ENCODE assay signal across 2 cellular contexts in genomic region chr7:25893436-25893835, GRCh38.
TF ChIP-seq lines count a peak whose summit lies in the region.

No MANE protein-coding gene starts in this region.

TF ChIP-seq in HEK293, 187 proteins besides CTCF, POLR2A, EP300 and RAD21 (continued from another document):
- peak; percentile 8; the same call in 1 of the 2 replicates for TF ChIP-seq PRDM10 (tag by site-specific recombination; IDR thresholded peaks at IDR 0.05)
TF ChIP-seq in HEK293: peak in this region for 1.

TF ChIP-seq in GM12878, 131 proteins besides CTCF, POLR2A, EP300 and RAD21:
- TF ChIP-seq CEBPZ (IDR thresholded peaks at IDR 0.05; ENCODE audit: low read depth, low read length): no peak
- 0 out of 2 replicates have a peak, but pooled peaks have one; percentile 7 for TF ChIP-seq ZBTB40 (IDR thresholded peaks at IDR 0.05; ENCODE audit: borderline replicate concordance)
- no peak for TF ChIP-seq BRCA1 (IDR thresholded peaks at IDR 0.05; ENCODE audit: low read depth, low read length)
- no peak for TF ChIP-seq MLLT1 (IDR thresholded peaks at IDR 0.05)
- no peak for TF ChIP-seq IRF3 (IDR thresholded peaks at IDR 0.05)
- TF ChIP-seq NKRF (conservative IDR thresholded peaks at IDR 0.05): no peak
